ENCODE assay signal across 10 cellular contexts in the genomic region with DNA sequence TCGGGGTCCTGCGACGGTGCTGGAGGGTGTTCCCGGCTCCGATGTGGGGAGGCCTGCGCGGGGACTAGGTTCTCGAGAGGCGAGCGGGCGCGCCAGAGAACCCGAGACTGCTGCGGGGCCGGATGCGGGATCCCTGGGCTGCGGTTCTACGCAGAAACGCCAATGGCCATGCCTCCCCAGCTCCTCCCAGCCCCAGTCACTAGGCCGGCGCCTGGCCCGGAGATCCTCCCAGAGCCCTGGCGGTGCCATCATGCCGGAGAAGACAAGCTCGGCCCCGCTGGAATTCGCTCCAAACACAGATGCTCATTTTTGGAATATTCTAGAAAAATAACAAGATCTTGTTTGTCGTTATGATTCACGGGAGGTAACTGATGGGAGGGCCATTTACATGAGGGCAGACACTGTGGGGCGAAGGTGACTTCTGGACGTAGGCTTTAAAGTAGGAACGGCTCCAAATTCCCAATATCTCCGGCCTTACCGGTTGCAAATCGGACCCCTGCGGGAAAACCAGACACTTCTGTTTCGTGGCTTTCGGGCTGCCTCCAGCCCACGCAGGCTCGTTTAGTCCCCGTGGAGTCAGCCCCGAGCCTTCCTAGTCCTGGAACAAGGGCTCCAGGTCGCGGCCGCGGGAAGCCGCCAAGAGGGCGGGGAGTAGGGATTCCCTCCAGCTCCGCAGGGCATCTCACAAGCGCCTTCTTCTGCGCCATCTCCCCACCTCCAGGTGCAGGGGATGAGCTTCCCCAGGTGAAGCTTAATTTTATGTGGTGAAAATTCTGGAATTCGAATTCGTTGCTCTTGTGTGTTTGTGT.
DNase-seq lines count a peak whose midpoint lies in the region; ATAC-seq and TF ChIP-seq lines count a peak whose summit lies in the region.
"Had no signal": no experiment of that assay in that cellular context is flagged by ENCODE, and none has a peak within 500 bp of the region (broad histone marks: within the 10 kb centered on the region; RNA-seq: fewer than 3 reads in every experiment).

No MANE protein-coding gene starts in this region.

- peak overlapping the region; percentile 38 to 94 (median 89) for H3K4me3 Mint-ChIP-seq in CD4-positive, CD25-positive, alpha-beta regulatory T cell
- H3K4me3 Mint-ChIP-seq in T-helper 2 cell treated with Interferon-gamma antibody and Interleukin-4, amounts not matched to agents 5 μg/mL and 100 μg/mL, for 36 hours: peak overlapping the region; percentile 91

- H3K4me1 ChIP-seq in CD4-positive, CD25-positive, alpha-beta regulatory T cell (ENCODE audit: control insufficient read depth, insufficient read depth, low read length, poor library complexity, severe bottlenecking): peaks cover 53% of the 10 kb centered on the region

- peaks cover 96% of the 10 kb centered on the region for H3K27me3 Mint-ChIP-seq in CD4-positive, CD25-positive, alpha-beta regulatory T cell
- peaks cover 98% of the 10 kb centered on the region for H3K27me3 Mint-ChIP-seq in T-helper 2 cell treated with Interferon-gamma antibody and Interleukin-4, amounts not matched to agents 5 μg/mL and 100 μg/mL, for 36 hours (ENCODE audit: low read depth)

- no peak for ATAC-seq in CD4-positive, CD25-positive, alpha-beta regulatory T cell (ENCODE audit: low read depth in 2 of 2)
- ATAC-seq in GM19395 (IDR thresholded peaks at IDR 0.05; ENCODE audit: unreplicated experiment): no peak

- H3K4me1 Mint-ChIP-seq in CD4-positive, CD25-positive, alpha-beta regulatory T cell: peaks cover 5 to 55% (median 25%) of the 10 kb centered on the region in 4 donors
- peaks cover 20% of the 10 kb centered on the region for H3K4me1 Mint-ChIP-seq in T-helper 2 cell treated with Interferon-gamma antibody and Interleukin-4, amounts not matched to agents 5 μg/mL and 100 μg/mL, for 36 hours (ENCODE audit: low read depth)

- no peak for DNase-seq in CD4-positive, CD25-positive, alpha-beta regulatory T cell
- DNase-seq in T-helper 2 cell treated with Interferon-gamma antibody and Interleukin-4, amounts not matched to agents 5 μg/mL and 100 μg/mL, for 36 hours (ENCODE audit: low spot score): no peak
- DNase-seq in epithelial cell of proximal tubule (ENCODE audit: low read depth) (no peak), retina (peak; percentile 80), HK-2 (ENCODE audit: unreplicated experiment) (no peak), activated gamma-delta T cell treated with Interleukin-2 at 50 U/mL for 16 hours (no peak), OCI-M2 (lab: John Stamatoyannopoulos, UW; ENCODE audit: unreplicated experiment) (no peak)
- DNase-seq: NCI-H1694 treated with DMSO at 0.1 percent for 48 hours had no signal

- no peaks in the 10 kb centered on the region for H3K36me3 ChIP-seq in CD4-positive, CD25-positive, alpha-beta regulatory T cell (ENCODE audit: control insufficient read depth, insufficient read depth, low read length)

- H3K4me3 ChIP-seq in CD4-positive, CD25-positive, alpha-beta regulatory T cell (ENCODE audit: low read depth, low read length): no peak overlapping the region
- H3K4me3 ChIP-seq in epithelial cell of proximal tubule (ENCODE audit: low read depth, low read length): peak overlapping the region; percentile 23

- peaks cover 4% of the 10 kb centered on the region for H3K36me3 Mint-ChIP-seq in CD4-positive, CD25-positive, alpha-beta regulatory T cell
- no peaks in the 10 kb centered on the region for H3K36me3 Mint-ChIP-seq in T-helper 2 cell treated with Interferon-gamma antibody and Interleukin-4, amounts not matched to agents 5 μg/mL and 100 μg/mL, for 36 hours (ENCODE audit: low read depth)

- H3K27ac Mint-ChIP-seq in CD4-positive, CD25-positive, alpha-beta regulatory T cell: no peak overlapping the region
- H3K27ac Mint-ChIP-seq in T-helper 2 cell treated with Interferon-gamma antibody and Interleukin-4, amounts not matched to agents 5 μg/mL and 100 μg/mL, for 36 hours: no peak overlapping the region

- no peak for TF ChIP-seq CTCF in epithelial cell of proximal tubule (conservative IDR thresholded peaks at IDR 0.05; ENCODE audit: low read depth, low read length)

- H3K9me3 ChIP-seq in CD4-positive, CD25-positive, alpha-beta regulatory T cell (ENCODE audit: control insufficient read depth in 2 of 2, low read length in 2 of 2): no peaks in the 10 kb centered on the region

- H3K27ac ChIP-seq in CD4-positive, CD25-positive, alpha-beta regulatory T cell (ENCODE audit: insufficient read depth, low read length, poor library complexity, severe bottlenecking): no peak overlapping the region
- H3K27ac ChIP-seq: RWPE1 had no signal

- H3K9me3 Mint-ChIP-seq in CD4-positive, CD25-positive, alpha-beta regulatory T cell: peaks cover 0 to 6% (median 0%) of the 10 kb centered on the region in 7 donors
- no peaks in the 10 kb centered on the region for H3K9me3 Mint-ChIP-seq in T-helper 2 cell treated with Interferon-gamma antibody and Interleukin-4, amounts not matched to agents 5 μg/mL and 100 μg/mL, for 36 hours

- H3K27me3 ChIP-seq in CD4-positive, CD25-positive, alpha-beta regulatory T cell (ENCODE audit: control insufficient read depth, insufficient read depth, low read length): peaks cover 54% of the 10 kb centered on the region
